Comparison of ENCODE assay signal across 1 cellular context in the genomic region with DNA sequence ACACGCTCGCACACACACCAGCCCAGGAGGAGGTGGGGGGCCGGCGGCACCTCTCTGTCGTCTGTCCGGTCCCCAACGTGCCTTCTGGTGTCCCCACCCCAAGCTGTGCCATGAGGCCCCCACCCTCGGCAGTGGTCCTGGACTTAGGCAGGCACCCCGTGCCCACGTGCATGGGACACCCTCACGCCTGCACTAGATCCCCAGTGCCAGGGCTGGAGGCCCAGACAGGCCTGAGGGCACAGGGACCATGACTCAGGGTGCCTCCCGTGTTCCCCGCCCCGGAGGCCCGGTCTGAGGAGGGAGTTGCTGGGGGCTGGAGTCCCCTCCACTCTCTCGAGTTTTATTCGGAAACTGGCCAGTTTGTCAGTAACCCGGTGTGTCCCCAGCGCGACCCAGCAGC.
TF ChIP-seq lines count a peak whose summit lies in the region.

No MANE protein-coding gene starts in this region.

TF ChIP-seq in HepG2, 621 proteins besides CTCF, POLR2A, EP300 and RAD21:
- TF ChIP-seq RORA (CRISPR knock-in tag; IDR thresholded peaks at IDR 0.05) (no peak), ZFP36 (IDR thresholded peaks at IDR 0.05; ENCODE audit: borderline replicate concordance, low read depth, low read length, partially characterized antibody) (no peak), ZBTB40 (IDR thresholded peaks at IDR 0.05) (no peak), ZBTB40 (CRISPR knock-in tag; IDR thresholded peaks at IDR 0.05) (no peak), MBNL3 (CRISPR knock-in tag; conservative IDR thresholded peaks at IDR 0.05) (no peak), NRL (CRISPR knock-in tag; IDR thresholded peaks at IDR 0.05; ENCODE audit: borderline replicate concordance) (no peak), KLF12 (CRISPR knock-in tag; IDR thresholded peaks at IDR 0.05; ENCODE audit: borderline replicate concordance) (no peak), ZNF773 (CRISPR knock-in tag; IDR thresholded peaks at IDR 0.05; ENCODE audit: borderline replicate concordance) (no peak), ZNF335 (CRISPR knock-in tag; IDR thresholded peaks at IDR 0.05) (no peak), ZNF567 (CRISPR knock-in tag; IDR thresholded peaks at IDR 0.05; ENCODE audit: borderline replicate concordance) (no peak), NFAT5 (CRISPR knock-in tag; IDR thresholded peaks at IDR 0.05) (no peak)
- TF ChIP-seq, protein P1, sequence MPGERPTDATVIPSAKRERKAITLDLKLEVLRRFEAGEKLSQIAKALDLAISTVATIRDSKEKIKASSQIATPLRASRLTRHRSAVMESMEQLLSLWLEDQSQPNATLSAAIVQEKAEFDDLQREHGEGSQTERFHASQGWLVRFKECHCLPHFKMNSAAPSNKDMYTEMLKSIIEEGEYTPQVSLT (CRISPR knock-in tag; IDR thresholded peaks at IDR 0.05; ENCODE audit: borderline replicate concordance, low read depth): no peak
- TF ChIP-seq, protein P2, sequence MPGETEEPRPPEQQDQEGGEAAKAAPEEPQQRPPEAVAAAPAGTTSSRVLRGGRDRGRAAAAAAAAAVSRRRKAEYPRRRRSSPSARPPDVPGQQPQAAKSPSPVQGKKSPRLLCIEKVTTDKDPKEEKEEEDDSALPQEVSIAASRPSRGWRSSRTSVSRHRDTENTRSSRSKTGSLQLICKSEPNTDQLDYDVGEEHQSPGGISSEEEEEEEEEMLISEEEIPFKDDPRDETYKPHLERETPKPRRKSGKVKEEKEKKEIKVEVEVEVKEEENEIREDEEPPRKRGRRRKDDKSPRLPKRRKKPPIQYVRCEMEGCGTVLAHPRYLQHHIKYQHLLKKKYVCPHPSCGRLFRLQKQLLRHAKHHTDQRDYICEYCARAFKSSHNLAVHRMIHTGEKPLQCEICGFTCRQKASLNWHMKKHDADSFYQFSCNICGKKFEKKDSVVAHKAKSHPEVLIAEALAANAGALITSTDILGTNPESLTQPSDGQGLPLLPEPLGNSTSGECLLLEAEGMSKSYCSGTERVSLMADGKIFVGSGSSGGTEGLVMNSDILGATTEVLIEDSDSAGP (CRISPR knock-in tag; IDR thresholded peaks at IDR 0.05; ENCODE audit: borderline replicate concordance): no peak
- TF ChIP-seq, protein P3, sequence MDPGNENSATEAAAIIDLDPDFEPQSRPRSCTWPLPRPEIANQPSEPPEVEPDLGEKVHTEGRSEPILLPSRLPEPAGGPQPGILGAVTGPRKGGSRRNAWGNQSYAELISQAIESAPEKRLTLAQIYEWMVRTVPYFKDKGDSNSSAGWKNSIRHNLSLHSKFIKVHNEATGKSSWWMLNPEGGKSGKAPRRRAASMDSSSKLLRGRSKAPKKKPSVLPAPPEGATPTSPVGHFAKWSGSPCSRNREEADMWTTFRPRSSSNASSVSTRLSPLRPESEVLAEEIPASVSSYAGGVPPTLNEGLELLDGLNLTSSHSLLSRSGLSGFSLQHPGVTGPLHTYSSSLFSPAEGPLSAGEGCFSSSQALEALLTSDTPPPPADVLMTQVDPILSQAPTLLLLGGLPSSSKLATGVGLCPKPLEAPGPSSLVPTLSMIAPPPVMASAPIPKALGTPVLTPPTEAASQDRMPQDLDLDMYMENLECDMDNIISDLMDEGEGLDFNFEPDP (CRISPR knock-in tag; conservative IDR thresholded peaks at IDR 0.05): no peak
- TF ChIP-seq, protein P4, sequence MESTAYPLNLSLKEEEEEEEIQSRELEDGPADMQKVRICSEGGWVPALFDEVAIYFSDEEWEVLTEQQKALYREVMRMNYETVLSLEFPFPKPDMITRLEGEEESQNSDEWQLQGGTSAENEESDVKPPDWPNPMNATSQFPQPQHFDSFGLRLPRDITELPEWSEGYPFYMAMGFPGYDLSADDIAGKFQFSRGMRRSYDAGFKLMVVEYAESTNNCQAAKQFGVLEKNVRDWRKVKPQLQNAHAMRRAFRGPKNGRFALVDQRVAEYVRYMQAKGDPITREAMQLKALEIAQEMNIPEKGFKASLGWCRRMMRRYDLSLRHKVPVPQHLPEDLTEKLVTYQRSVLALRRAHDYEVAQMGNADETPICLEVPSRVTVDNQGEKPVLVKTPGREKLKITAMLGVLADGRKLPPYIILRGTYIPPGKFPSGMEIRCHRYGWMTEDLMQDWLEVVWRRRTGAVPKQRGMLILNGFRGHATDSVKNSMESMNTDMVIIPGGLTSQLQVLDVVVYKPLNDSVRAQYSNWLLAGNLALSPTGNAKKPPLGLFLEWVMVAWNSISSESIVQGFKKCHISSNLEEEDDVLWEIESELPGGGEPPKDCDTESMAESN (CRISPR knock-in tag; conservative IDR thresholded peaks at IDR 0.05): no peak
